In the genomic region with DNA sequence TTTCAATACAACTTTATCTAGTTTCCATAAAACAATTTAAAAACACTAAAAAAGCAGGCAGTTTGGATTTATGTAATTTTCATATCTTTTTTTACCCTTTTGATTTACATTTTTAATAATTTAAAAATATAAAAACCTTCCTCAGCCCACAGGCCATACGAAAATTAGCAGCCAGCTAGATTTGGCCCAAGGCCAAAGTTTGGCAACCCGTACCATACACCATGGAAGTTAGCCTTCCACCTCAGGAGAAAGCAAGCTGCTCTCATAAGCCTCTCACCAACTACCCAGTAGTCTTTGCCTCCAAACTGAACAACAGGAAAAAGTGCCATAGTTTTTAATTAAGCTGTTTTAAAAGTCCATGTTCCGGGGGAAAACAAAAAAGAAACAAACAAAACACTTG, we compare ENCODE assay signal across 16 cellular contexts.
DNase-seq lines count a peak whose midpoint lies in the region; ATAC-seq and TF ChIP-seq lines count a peak whose summit lies in the region.
"Had no signal": no experiment of that assay in that cellular context is flagged by ENCODE, and none has a peak within 500 bp of the region (broad histone marks: within the 10 kb centered on the region; RNA-seq: fewer than 3 reads in every experiment).

No MANE protein-coding gene starts in this region.

- TF ChIP-seq RAD21 in Ishikawa (IDR thresholded peaks at IDR 0.05; ENCODE audit: low read depth): no peak

- no peaks in the 10 kb centered on the region for H3K9me3 ChIP-seq in BE2C
- H3K9me3 ChIP-seq: A549 had no signal

- H3K36me3 ChIP-seq in BE2C: no peaks in the 10 kb centered on the region

- no peak overlapping the region for H3K4me3 ChIP-seq in BE2C (ENCODE audit: low read depth, low read length)
- H3K4me3 ChIP-seq: A549, GM23248 had no signal

- ATAC-seq in HG02623 (IDR thresholded peaks at IDR 0.05; ENCODE audit: unreplicated experiment): no peak
- ATAC-seq: A549, Panc1 had no signal

- TF ChIP-seq EP300 in Ishikawa (IDR thresholded peaks at IDR 0.05; ENCODE audit: borderline replicate concordance): no peak

- no peak for TF ChIP-seq CTCF in BE2C (IDR thresholded peaks at IDR 0.05; ENCODE audit: low read depth, low read length)

- no peaks in the 10 kb centered on the region for H3K4me1 ChIP-seq in BE2C
- H3K4me1 ChIP-seq: A549 had no signal

- H3K27me3 ChIP-seq in BE2C: no peaks in the 10 kb centered on the region

- DNase-seq in NCI-H446 (lab: John Stamatoyannopoulos, UW) (peak; percentile 26 to 71), NCI-H446 treated with DMSO at 0.1 percent for 48 hours (lab: John Stamatoyannopoulos, UW) (no peak), BE2C (peak; percentile 30), cerebellar cortex (ENCODE audit: low spot score) (peak; percentile 12), D341Med (ENCODE audit: low spot score) (no peak)
- DNase-seq: DMS79 treated with DMSO at 0.1 percent for 48 hours, GM23248, H9, NCI-H187, NCI-H2107, NCI-H345, NCI-H526 had no signal

TF ChIP-seq in Ishikawa, 13 proteins besides CTCF, POLR2A, EP300 and RAD21:
- TF ChIP-seq TEAD4 (IDR thresholded peaks at IDR 0.05) (no peak), TAF1 (IDR thresholded peaks at IDR 0.05; ENCODE audit: low read depth) (no peak), FOXM1 (IDR thresholded peaks at IDR 0.05; ENCODE audit: borderline replicate concordance, low read depth) (no peak), NFIC (IDR thresholded peaks at IDR 0.05) (peak; percentile 40; the same call in 1 of the 2 replicates), EGR1 (IDR thresholded peaks at IDR 0.05) (no peak)
- TF ChIP-seq, protein P1, sequence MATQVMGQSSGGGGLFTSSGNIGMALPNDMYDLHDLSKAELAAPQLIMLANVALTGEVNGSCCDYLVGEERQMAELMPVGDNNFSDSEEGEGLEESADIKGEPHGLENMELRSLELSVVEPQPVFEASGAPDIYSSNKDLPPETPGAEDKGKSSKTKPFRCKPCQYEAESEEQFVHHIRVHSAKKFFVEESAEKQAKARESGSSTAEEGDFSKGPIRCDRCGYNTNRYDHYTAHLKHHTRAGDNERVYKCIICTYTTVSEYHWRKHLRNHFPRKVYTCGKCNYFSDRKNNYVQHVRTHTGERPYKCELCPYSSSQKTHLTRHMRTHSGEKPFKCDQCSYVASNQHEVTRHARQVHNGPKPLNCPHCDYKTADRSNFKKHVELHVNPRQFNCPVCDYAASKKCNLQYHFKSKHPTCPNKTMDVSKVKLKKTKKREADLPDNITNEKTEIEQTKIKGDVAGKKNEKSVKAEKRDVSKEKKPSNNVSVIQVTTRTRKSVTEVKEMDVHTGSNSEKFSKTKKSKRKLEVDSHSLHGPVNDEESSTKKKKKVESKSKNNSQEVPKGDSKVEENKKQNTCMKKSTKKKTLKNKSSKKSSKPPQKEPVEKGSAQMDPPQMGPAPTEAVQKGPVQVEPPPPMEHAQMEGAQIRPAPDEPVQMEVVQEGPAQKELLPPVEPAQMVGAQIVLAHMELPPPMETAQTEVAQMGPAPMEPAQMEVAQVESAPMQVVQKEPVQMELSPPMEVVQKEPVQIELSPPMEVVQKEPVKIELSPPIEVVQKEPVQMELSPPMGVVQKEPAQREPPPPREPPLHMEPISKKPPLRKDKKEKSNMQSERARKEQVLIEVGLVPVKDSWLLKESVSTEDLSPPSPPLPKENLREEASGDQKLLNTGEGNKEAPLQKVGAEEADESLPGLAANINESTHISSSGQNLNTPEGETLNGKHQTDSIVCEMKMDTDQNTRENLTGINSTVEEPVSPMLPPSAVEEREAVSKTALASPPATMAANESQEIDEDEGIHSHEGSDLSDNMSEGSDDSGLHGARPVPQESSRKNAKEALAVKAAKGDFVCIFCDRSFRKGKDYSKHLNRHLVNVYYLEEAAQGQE (IDR thresholded peaks at IDR 0.05; ENCODE audit: low read depth): no peak
- TF ChIP-seq, protein P2, sequence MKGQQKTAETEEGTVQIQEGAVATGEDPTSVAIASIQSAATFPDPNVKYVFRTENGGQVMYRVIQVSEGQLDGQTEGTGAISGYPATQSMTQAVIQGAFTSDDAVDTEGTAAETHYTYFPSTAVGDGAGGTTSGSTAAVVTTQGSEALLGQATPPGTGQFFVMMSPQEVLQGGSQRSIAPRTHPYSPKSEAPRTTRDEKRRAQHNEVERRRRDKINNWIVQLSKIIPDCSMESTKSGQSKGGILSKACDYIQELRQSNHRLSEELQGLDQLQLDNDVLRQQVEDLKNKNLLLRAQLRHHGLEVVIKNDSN (IDR thresholded peaks at IDR 0.05): no peak

Comparison
In these comparisons a context has a peak if more than half of its experiments do, and no peak if none do; other contexts are left out.
1. DNase-seq: peak in NCI-H446 (2 of 2), BE2C (single experiment) and cerebellar cortex (single experiment); none in NCI-H446 treated with DMSO at 0.1 percent for 48 hours (single experiment) and D341Med (single experiment).